ENCODE assay signal across 1 cellular context in genomic region chr4:112230879-112231778, GRCh38.
TF ChIP-seq lines count a peak whose summit lies in the region.

No MANE protein-coding gene starts in this region.

TF ChIP-seq in HepG2, 621 proteins besides CTCF, POLR2A, EP300 and RAD21 (continued from another document and continues in another):
- TF ChIP-seq ZNF407 (CRISPR knock-in tag; IDR thresholded peaks at IDR 0.05; ENCODE audit: not compliant biosample characterization) (peak; percentile 8), ATF2 (CRISPR knock-in tag; IDR thresholded peaks at IDR 0.05) (peak; percentile 88), ZSCAN31 (CRISPR knock-in tag; IDR thresholded peaks at IDR 0.05; ENCODE audit: low read depth) (no peak; the same call in 1 of the 2 replicates), FOXO4 (CRISPR knock-in tag; conservative IDR thresholded peaks at IDR 0.05) (no peak), ZSCAN20 (CRISPR knock-in tag; IDR thresholded peaks at IDR 0.05; ENCODE audit: borderline replicate concordance) (no peak), ZNF614 (CRISPR knock-in tag; IDR thresholded peaks at IDR 0.05; ENCODE audit: borderline replicate concordance) (peak; percentile 79; the same call in 1 of the 2 replicates), ZBTB33 (CRISPR knock-in tag; IDR thresholded peaks at IDR 0.05) (no peak), THAP11 (CRISPR knock-in tag; IDR thresholded peaks at IDR 0.05) (peak; percentile 86), ONECUT2 (CRISPR knock-in tag; IDR thresholded peaks at IDR 0.05) (peak; percentile 35; the same call in 1 of the 2 replicates), USF2 (IDR thresholded peaks at IDR 0.05; ENCODE audit: low read depth, low read length) (no peak), USF2 (CRISPR knock-in tag; IDR thresholded peaks at IDR 0.05; ENCODE audit: borderline replicate concordance) (no peak), ETV5 (CRISPR knock-in tag; IDR thresholded peaks at IDR 0.05; ENCODE audit: borderline replicate concordance) (peak; percentile 97), JDP2 (CRISPR knock-in tag; IDR thresholded peaks at IDR 0.05; ENCODE audit: borderline replicate concordance) (no peak), SP2 (CRISPR knock-in tag; IDR thresholded peaks at IDR 0.05) (peak; percentile 89), NPAS2 (CRISPR knock-in tag; IDR thresholded peaks at IDR 0.05; ENCODE audit: borderline replicate concordance) (no peak), AKNA (CRISPR knock-in tag; IDR thresholded peaks at IDR 0.05; ENCODE audit: borderline replicate concordance) (no peak), AGO1 (IDR thresholded peaks at IDR 0.05; ENCODE audit: low read depth, low read length, poor library complexity, severe bottlenecking) (no peak), KAT7 (CRISPR knock-in tag; IDR thresholded peaks at IDR 0.05; ENCODE audit: borderline replicate concordance) (no peak), HIVEP1 (CRISPR knock-in tag; IDR thresholded peaks at IDR 0.05) (no peak; the same call in 1 of the 2 replicates), ZNF281 (CRISPR knock-in tag; IDR thresholded peaks at IDR 0.05; ENCODE audit: borderline replicate concordance) (no peak), SCMH1 (CRISPR knock-in tag; IDR thresholded peaks at IDR 0.05; ENCODE audit: borderline replicate concordance) (no peak), GATAD2A (CRISPR knock-in tag; IDR thresholded peaks at IDR 0.05) (peak; percentile 84), CSRNP2 (CRISPR knock-in tag; conservative IDR thresholded peaks at IDR 0.05; ENCODE audit: low read depth) (no peak), ZNF207 (IDR thresholded peaks at IDR 0.05; ENCODE audit: borderline replicate concordance) (no peak), FOXO1 (CRISPR knock-in tag; IDR thresholded peaks at IDR 0.05) (peak; percentile 85), ZKSCAN8 (CRISPR knock-in tag; IDR thresholded peaks at IDR 0.05; ENCODE audit: borderline replicate concordance) (peak; percentile 29; the same call in 1 of the 2 replicates)
